Comparison of ENCODE assay signal across 30 cellular contexts in the genomic region with DNA sequence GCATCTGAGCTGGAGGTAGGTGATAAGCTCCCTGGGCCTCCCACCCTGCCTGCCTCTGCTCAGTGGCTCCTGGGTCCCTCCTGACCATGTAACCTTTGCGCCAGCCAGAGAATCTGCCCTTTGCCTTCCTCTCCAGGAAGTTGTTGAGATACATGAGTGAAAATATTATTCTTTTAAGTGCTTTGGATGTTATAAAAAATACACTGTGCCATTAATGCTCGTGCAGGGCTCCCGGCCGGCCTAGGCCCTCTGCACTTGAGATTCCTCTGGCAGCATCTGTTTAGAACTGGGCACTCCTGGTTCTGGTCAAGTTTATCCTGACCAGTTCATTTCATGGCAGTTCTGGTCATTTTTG. TPM values are rescaled to one million over a fixed set of nuclear protein-coding genes. Genes with fewer than 3 reads are reported as not detected.
"Had no signal": no experiment of that assay in that cellular context is flagged by ENCODE, and none has a peak within 500 bp of the region (broad histone marks: within the 10 kb centered on the region; RNA-seq: fewer than 3 reads in every experiment).

No MANE protein-coding gene starts in this region.

- H3K4me1 ChIP-seq: ascending aorta, parathyroid adenoma, testis had no signal

- H3K36me3 ChIP-seq: ascending aorta, cardiac muscle cell, left ventricle myocardium inferior, right atrium auricular region, upper lobe of left lung, vagina, WERI-Rb-1 had no signal

- H2AFZ ChIP-seq: parathyroid adenoma had no signal

- H3K27me3 ChIP-seq: ascending aorta, cardiac muscle cell, right atrium auricular region, testis, upper lobe of left lung, vagina had no signal

- H3K4me1 Mint-ChIP-seq: activated naive CD8-positive, alpha-beta T cell treated with anti-CD3 and anti-CD28 coated beads, Interleukin-2, amount 10 ng/mL, durations not matched to agents 7 days and 5 days; immature natural killer cell; naive thymus-derived CD4-positive, alpha-beta T cell; T-helper 17 cell had no signal

- H3K36me3 Mint-ChIP-seq: activated naive CD8-positive, alpha-beta T cell treated with anti-CD3 and anti-CD28 coated beads, Interleukin-2, amount 10 ng/mL, durations not matched to agents 7 days and 5 days; immature natural killer cell; naive thymus-derived CD4-positive, alpha-beta T cell had no signal

- H3K9me3 ChIP-seq: ascending aorta, left ventricle myocardium inferior, right atrium auricular region, testis, upper lobe of left lung, vagina had no signal

- H3K4me3 ChIP-seq: ascending aorta, cardiac muscle cell, left ventricle myocardium inferior, lung, right atrium auricular region, testis, upper lobe of left lung, vagina had no signal

- H3K27me3 Mint-ChIP-seq: activated naive CD8-positive, alpha-beta T cell treated with anti-CD3 and anti-CD28 coated beads, Interleukin-2, amount 10 ng/mL, durations not matched to agents 7 days and 5 days; brain had no signal

- H3K9me3 Mint-ChIP-seq: activated T-helper 1 cell treated with anti-CD3 and anti-CD28 coated beads, Interleukin-12 subunit alpha, Interleukin-12 subunit beta, Interleukin-2, Interleukin-4 antibody, amounts not matched to agents 30 ng/mL and 10 ng/mL and 1 ng/mL, durations not matched to agents 14 hours and 24 hours and 36 hours; neural crest cell had no signal

- ATAC-seq: activated CD4-positive, CD25-positive, alpha-beta regulatory T cell treated with anti-CD3 and anti-CD28 coated beads, Interleukin-2, amount 50 U/mL, for 24 hours; esophagus mucosa; naive thymus-derived CD4-positive, alpha-beta T cell; T-helper 17 cell had no signal

- H3K9ac ChIP-seq: parathyroid adenoma had no signal

- H3K4me3 Mint-ChIP-seq: activated naive CD4-positive, alpha-beta T cell treated with anti-CD3 and anti-CD28 coated beads for 36 hours; activated naive CD8-positive, alpha-beta T cell treated with anti-CD3 and anti-CD28 coated beads, Interleukin-2, amount 10 ng/mL, durations not matched to agents 7 days and 5 days; activated T-helper 1 cell treated with anti-CD3 and anti-CD28 coated beads, Interleukin-12 subunit alpha, Interleukin-12 subunit beta, Interleukin-2, Interleukin-4 antibody, amounts not matched to agents 30 ng/mL and 10 ng/mL and 1 ng/mL, durations not matched to agents 14 hours and 24 hours and 36 hours; brain; endodermal cell; immature natural killer cell; naive thymus-derived CD4-positive, alpha-beta T cell; neural crest cell; T-helper 17 cell had no signal

- H3K27ac ChIP-seq: ascending aorta, cardiac muscle cell, left ventricle myocardium inferior, parathyroid adenoma, right atrium auricular region, testis, upper lobe of left lung, vagina, WERI-Rb-1 had no signal

- DNase-seq: activated CD4-positive, alpha-beta T cell treated with anti-CD3 and anti-CD28 coated beads for 48 hours; activated CD4-positive, alpha-beta T cell treated with anti-CD3 and anti-CD28 coated beads, Interleukin-2, amount 50 U/mL, for 48 hours; activated CD8-positive, alpha-beta memory T cell treated with anti-CD3 and anti-CD28 coated beads for 24 hours; activated effector memory CD4-positive, alpha-beta T cell treated with anti-CD3 and anti-CD28 coated beads, Interleukin-2, amount 50 U/mL, for 16 hours; activated naive CD4-positive, alpha-beta T cell treated with anti-CD3 and anti-CD28 coated beads for 36 hours; activated naive CD8-positive, alpha-beta T cell treated with anti-CD3 and anti-CD28 coated beads, Interleukin-2, amount 10 ng/mL, durations not matched to agents 7 days and 5 days; endodermal cell; foreskin fibroblast; hypothalamus; immature natural killer cell; left ventricle myocardium inferior; naive thymus-derived CD4-positive, alpha-beta T cell; occipital lobe; stimulated activated naive CD4-positive, alpha-beta T cell treated with Interleukin-2 at 50 U/mL for 16 hours; T-helper 17 cell; T1000; testis; upper lobe of left lung; WERI-Rb-1 had no signal

RNA-seq across cellular contexts. Expression of a gene that starts 18.8 kb away (rescaled TPM):
- polyA plus RNA-seq: naive thymus-derived CD4-positive, alpha-beta T cell had no signal
